ENCODE assay signal across 8 cellular contexts in the genomic region with DNA sequence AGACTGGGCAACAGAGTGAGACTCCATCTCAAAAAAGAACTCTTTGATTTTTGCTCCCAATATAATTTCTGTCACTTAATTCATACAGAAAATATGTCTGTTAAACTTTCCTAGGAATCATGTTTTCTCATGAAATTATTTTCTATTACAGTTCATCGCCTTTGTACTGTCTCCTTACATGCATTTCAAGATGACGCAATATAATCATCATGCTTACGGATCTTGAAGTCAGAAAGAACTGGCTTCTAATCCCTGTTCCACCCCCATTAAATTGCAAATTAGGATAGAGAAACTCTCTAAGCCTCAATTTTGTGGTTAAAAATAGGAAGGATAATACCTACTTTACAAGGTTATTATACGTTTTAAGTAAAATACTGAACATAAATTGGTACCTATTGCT.
"Had no signal": no experiment of that assay in that cellular context is flagged by ENCODE, and none has a peak within 500 bp of the region (broad histone marks: within the 10 kb centered on the region; RNA-seq: fewer than 3 reads in every experiment).

No MANE protein-coding gene starts in this region.

- H3K4me3 ChIP-seq: GM23248 had no signal

- DNase-seq: GM23248, GOT3, H9, HCEC 1CT, KBM-7 had no signal

- FAIRE-seq: H54, HTR-8/SVneo had no signal

- H2AFZ ChIP-seq: GM23248 had no signal

- H3K27ac ChIP-seq: GM23248, KMS-11 had no signal

- H3K9ac ChIP-seq: GM23248, KMS-11 had no signal

- H3K4me2 ChIP-seq: KMS-11 had no signal
